Comparison of ENCODE assay signal across 1 cellular context in the genomic region with DNA sequence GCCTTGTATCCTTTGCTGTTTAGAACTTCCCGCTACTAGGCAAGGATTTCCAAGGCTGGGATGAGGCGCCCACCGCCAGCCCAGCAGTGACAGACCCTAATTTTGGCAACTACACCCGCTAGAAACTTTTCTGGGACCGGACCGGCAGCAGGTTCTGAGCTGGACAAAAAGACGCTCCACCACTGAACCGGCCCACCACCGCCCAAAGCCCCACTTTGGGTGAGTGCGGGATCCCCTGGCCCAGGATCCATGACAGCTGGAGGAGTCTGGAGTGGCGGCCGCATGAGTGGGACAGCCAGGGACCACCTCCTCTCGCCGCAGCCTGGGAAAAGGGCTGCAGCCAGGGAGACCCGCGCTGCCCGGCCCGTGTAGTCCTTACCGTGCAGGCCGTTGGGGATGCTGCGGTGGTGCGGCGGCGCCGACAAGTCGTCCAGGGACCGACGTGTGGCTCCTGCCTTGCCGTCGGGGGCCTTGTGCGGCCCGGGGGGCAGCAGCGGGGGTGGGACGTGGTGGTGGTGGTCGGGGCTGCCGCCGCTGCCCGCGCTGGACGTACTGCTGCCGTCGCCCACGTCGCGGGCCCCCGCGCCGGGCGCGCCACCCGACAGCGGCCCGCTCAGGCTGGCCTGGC.
TF ChIP-seq lines count a peak whose summit lies in the region.

No MANE protein-coding gene starts in this region.

TF ChIP-seq in GM23338, 12 proteins besides CTCF, POLR2A, EP300 and RAD21 (continued from another document):
- TF ChIP-seq, protein P1, sequence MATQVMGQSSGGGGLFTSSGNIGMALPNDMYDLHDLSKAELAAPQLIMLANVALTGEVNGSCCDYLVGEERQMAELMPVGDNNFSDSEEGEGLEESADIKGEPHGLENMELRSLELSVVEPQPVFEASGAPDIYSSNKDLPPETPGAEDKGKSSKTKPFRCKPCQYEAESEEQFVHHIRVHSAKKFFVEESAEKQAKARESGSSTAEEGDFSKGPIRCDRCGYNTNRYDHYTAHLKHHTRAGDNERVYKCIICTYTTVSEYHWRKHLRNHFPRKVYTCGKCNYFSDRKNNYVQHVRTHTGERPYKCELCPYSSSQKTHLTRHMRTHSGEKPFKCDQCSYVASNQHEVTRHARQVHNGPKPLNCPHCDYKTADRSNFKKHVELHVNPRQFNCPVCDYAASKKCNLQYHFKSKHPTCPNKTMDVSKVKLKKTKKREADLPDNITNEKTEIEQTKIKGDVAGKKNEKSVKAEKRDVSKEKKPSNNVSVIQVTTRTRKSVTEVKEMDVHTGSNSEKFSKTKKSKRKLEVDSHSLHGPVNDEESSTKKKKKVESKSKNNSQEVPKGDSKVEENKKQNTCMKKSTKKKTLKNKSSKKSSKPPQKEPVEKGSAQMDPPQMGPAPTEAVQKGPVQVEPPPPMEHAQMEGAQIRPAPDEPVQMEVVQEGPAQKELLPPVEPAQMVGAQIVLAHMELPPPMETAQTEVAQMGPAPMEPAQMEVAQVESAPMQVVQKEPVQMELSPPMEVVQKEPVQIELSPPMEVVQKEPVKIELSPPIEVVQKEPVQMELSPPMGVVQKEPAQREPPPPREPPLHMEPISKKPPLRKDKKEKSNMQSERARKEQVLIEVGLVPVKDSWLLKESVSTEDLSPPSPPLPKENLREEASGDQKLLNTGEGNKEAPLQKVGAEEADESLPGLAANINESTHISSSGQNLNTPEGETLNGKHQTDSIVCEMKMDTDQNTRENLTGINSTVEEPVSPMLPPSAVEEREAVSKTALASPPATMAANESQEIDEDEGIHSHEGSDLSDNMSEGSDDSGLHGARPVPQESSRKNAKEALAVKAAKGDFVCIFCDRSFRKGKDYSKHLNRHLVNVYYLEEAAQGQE (IDR thresholded peaks at IDR 0.05; ENCODE audit: unreplicated experiment) = no peak
TF ChIP-seq in GM23338: peak in this region for 0.
